ENCODE assay signal across 8 cellular contexts in genomic region chr3:50156991-50157493, GRCh38. TPM values are rescaled to one million over a fixed set of nuclear protein-coding genes. Genes with fewer than 3 reads are reported as not detected.
A peak's percentile ranks its signal among the peaks of the same experiment; 100 is the strongest.
DNase-seq lines count a peak whose midpoint lies in the region; ATAC-seq, FAIRE-seq and TF ChIP-seq lines count a peak whose summit lies in the region.

No MANE protein-coding gene starts in this region.

- TF ChIP-seq CTCF in A549 (IDR thresholded peaks at IDR 0.05) (no peak), IMR-90 (conservative IDR thresholded peaks at IDR 0.05; ENCODE audit: low read depth, low read length) (no peak), epithelial cell of esophagus (IDR thresholded peaks at IDR 0.05; ENCODE audit: insufficient read depth, low read depth, low read length, missing control alignments) (no peak)

- H3K9me1 ChIP-seq in IMR-90 (ENCODE audit: insufficient read depth, low read length) = no peaks in the 10 kb centered on the region

- 16% methylated on average over 11 of the region's 13 CpGs for WGBS in A549 (ENCODE audit: missing lambda C conversion rate)
- 0% methylated on average over 8 of the region's 13 CpGs; no CpG with 5 or more reads in 1 of the 2 experiments for WGBS in IMR-90 (ENCODE audit: extremely low coverage in 2 of 2, insufficient read length in 1 of 2), 2 experiments

- H3K4me1 ChIP-seq in A549 = peaks cover 60% of the 10 kb centered on the region
- peaks cover 20% of the 10 kb centered on the region for H3K4me1 ChIP-seq in IMR-90 (ENCODE audit: control insufficient read depth, insufficient read depth, low read length)
- peaks cover 63% of the 10 kb centered on the region for H3K4me1 ChIP-seq in muscle layer of colon (ENCODE audit: insufficient read depth, low read length)

- TF ChIP-seq RAD21 in A549 (conservative IDR thresholded peaks at IDR 0.05 in 1 of 2, IDR thresholded peaks at IDR 0.05 in 1 of 2) (no peak), IMR-90 (IDR thresholded peaks at IDR 0.05; ENCODE audit: low read length) (no peak)

- CTCF ChIA-PET in A549 (lab: Yijun Ruan, JAX) (interaction anchor here (0.6 to 2.0 kb wide), 9 partner anchors 16 to 69 kb away, joined by 3 to 6 read pairs (median 4); partner anchors contain the start of gene GNAT1), IMR-90 (lab: Yijun Ruan, JAX) (interaction anchor here (2.4 kb wide), 1 partner anchor 32 kb away, joined by 6 read pairs; no protein-coding TSS in a partner anchor)

- H3K4me3 ChIP-seq in A549 (peak overlapping the region; percentile 74), IMR-90 (ENCODE audit: insufficient read depth, low read depth, low read length) (peak overlapping the region; percentile 45), epithelial cell of esophagus (ENCODE audit: low read length) (peak overlapping the region; percentile 90), muscle layer of colon (ENCODE audit: low read depth in 1 of 2, low read length in 2 of 2) (peak overlapping the region; percentile 42 to 49)

- H3K23ac ChIP-seq in IMR-90 (ENCODE audit: low read depth, low read length) = peak overlapping the region; percentile 84

- no peak for TF ChIP-seq EP300 in A549 (IDR thresholded peaks at IDR 0.05)

- H3K9ac ChIP-seq in IMR-90 (ENCODE audit: low read depth, low read length) (peak overlapping the region; percentile 72), muscle layer of colon (ENCODE audit: low read length) (no peak overlapping the region)

- H3K18ac ChIP-seq in IMR-90 (ENCODE audit: low read depth, low read length) = peak overlapping the region; percentile 62

- peak overlapping the region; percentile 1; the same call in 1 of the 2 replicates for H2BK20ac ChIP-seq in IMR-90 (ENCODE audit: low read depth, low read length)

- H3K9me3 ChIP-seq in A549 (no peaks in the 10 kb centered on the region), IMR-90 (ENCODE audit: control insufficient read depth, insufficient read depth, low read length) (no peaks in the 10 kb centered on the region), muscle layer of colon (ENCODE audit: low read length) (no peaks in the 10 kb centered on the region)

- peak overlapping the region; percentile 61 for H2BK5ac ChIP-seq in IMR-90 (ENCODE audit: low read depth, low read length, poor library complexity, severe bottlenecking)

- H3K27me3 ChIP-seq in IMR-90 (ENCODE audit: control insufficient read depth, insufficient read depth, low read length) = peaks cover 7% of the 10 kb centered on the region; the same call in 1 of the 2 replicates
- H3K27me3 ChIP-seq in muscle layer of colon (ENCODE audit: control insufficient read depth in 1 of 2, insufficient read depth in 2 of 2, low read length in 2 of 2) = peaks cover 0 to 5% of the 10 kb centered on the region in 2 donors

- H3K4ac ChIP-seq in IMR-90 (ENCODE audit: low read depth, low read length) = peak overlapping the region; percentile 98

- peak overlapping the region; percentile 89 for H3K14ac ChIP-seq in IMR-90 (replicated peaks; ENCODE audit: low read depth, low read length)

- in situ Hi-C loops in IMR-90 (cut with MboI; ENCODE audit: low sequenced_read_pairs) = no loop called here

- peak overlapping the region; percentile 90 for H2AK5ac ChIP-seq in IMR-90 (ENCODE audit: low read depth, low read length)

- peak overlapping the region; percentile 94 for H3K4me2 ChIP-seq in A549
- peak overlapping the region; percentile 84 for H3K4me2 ChIP-seq in IMR-90 (ENCODE audit: low read depth, low read length)

- dilution Hi-C loops in IMR-90 (cut with HindIII; ENCODE audit: low sequenced_read_pairs, unreplicated experiment) = no loop called here

- H4K5ac ChIP-seq in IMR-90 (ENCODE audit: low read depth, low read length) = peak overlapping the region; percentile 65

- H2AK9ac ChIP-seq in IMR-90 (replicated peaks; ENCODE audit: low read depth, low read length, poor library complexity) = peak overlapping the region; percentile 98

- H3K27ac ChIP-seq in A549 = peak overlapping the region; percentile 67 to 85
- H3K27ac ChIP-seq in IMR-90 (ENCODE audit: insufficient read depth, low read length) = peak overlapping the region; percentile 37
- peak overlapping the region; percentile 66 for H3K27ac ChIP-seq in muscle layer of colon (ENCODE audit: low read depth, low read length)

- DNase-seq in A549 (ENCODE audit: low read depth in 1 of 2, low spot score in 1 of 2) (peak in 1 of 2 experiments; percentile 17), IMR-90 (peak; percentile 40), epithelial cell of esophagus (ENCODE audit: low read depth) (peak; percentile 67), NCI-H1092 treated with DMSO at 0.1 percent for 48 hours (lab: John Stamatoyannopoulos, UW) (no peak), EL (no peak)

- H4K91ac ChIP-seq in IMR-90 (ENCODE audit: insufficient read depth, low read depth, low read length) = peak overlapping the region; percentile 97

- POLR2A ChIA-PET in A549 (lab: Yijun Ruan, JAX) = no interaction called here
- POLR2A ChIA-PET in IMR-90 (lab: Charles Lee; ENCODE audit: unreplicated experiment) = interaction anchor here (0.6 kb wide), 1 partner anchor 33 kb away, joined by 3 read pairs; no protein-coding TSS in a partner anchor

- intact Hi-C loops in IMR-90 (cut with micrococcal nuclease) = no loop called here

- H2AFZ ChIP-seq in IMR-90 (replicated peaks; ENCODE audit: low read length, poor library complexity) = peak overlapping the region; percentile 92

- no peak for FAIRE-seq in A549 (lab: Jason Lieb, UNC)

- H3K36me3 ChIP-seq in IMR-90 (ENCODE audit: control insufficient read depth, insufficient read depth, low read length) (peaks cover 12% of the 10 kb centered on the region; the same call in 1 of the 2 replicates), muscle layer of colon (ENCODE audit: insufficient read depth, low read length) (no peaks in the 10 kb centered on the region)

- peak overlapping the region; percentile 80 for H2BK120ac ChIP-seq in IMR-90 (ENCODE audit: low read depth, low read length)

- H4K20me1 ChIP-seq in IMR-90 (ENCODE audit: insufficient read depth, low read length) = 0 out of 2 replicates have a peak, but pooled peaks cover 4% of the 10 kb centered on the region

- ATAC-seq in A549 (peak in 1 of 2 experiments; percentile 57; a peak in 3 of 6 replicates), IMR-90 (ENCODE audit: low read depth) (peak; percentile 57), HG03108 (IDR thresholded peaks at IDR 0.05; ENCODE audit: unreplicated experiment) (no peak), GM19328 (IDR thresholded peaks at IDR 0.05; ENCODE audit: unreplicated experiment) (no peak)

- TF ChIP-seq POLR2A in A549 (IDR thresholded peaks at IDR 0.05; ENCODE audit: low read length) (no peak), IMR-90 (IDR thresholded peaks at IDR 0.05; ENCODE audit: low read depth, low read length) (no peak)

- peak overlapping the region; percentile 90 to 96 for H4K8ac ChIP-seq in IMR-90 (ENCODE audit: low read depth in 2 of 2, low read length in 2 of 2)

- H3K56ac ChIP-seq in IMR-90 (ENCODE audit: extremely low read depth, insufficient read depth, low read length) = peak overlapping the region; percentile 57

- peak overlapping the region; percentile 64; the same call in 1 of the 3 replicates for H2BK15ac ChIP-seq in IMR-90 (ENCODE audit: low read depth, low read length)

- H3K79me1 ChIP-seq in IMR-90 (ENCODE audit: low read depth in 1 of 2, low read length in 2 of 2) = peaks cover 8 to 48% of the 10 kb centered on the region in 2 experiments; a peak in 3 of 4 replicates

- no TSS peak for BruUV-seq in IMR-90 (replicated peaks; lab: Mats Ljungman, UMichigan)

TF ChIP-seq in A549, 52 proteins besides CTCF, POLR2A, EP300 and RAD21:
- no peak for TF ChIP-seq CEBPB (IDR thresholded peaks at IDR 0.05)
TF ChIP-seq in A549: peak in this region for 0.

TF ChIP-seq in IMR-90, 13 proteins besides CTCF, POLR2A, EP300 and RAD21 (continues in another document):
- TF ChIP-seq MAZ (IDR thresholded peaks at IDR 0.05; ENCODE audit: borderline replicate concordance, low read depth, low read length) = peak; percentile 85

RNA-seq across cellular contexts. Expression of gene SEMA3F, which starts 1.9 kb away (rescaled TPM):
- 2.9 and 5.0 TPM in 2 replicates for polyA plus RNA-seq in A549 (2011; rRNA removed)
- 3.9 and 5.8 TPM in 2 replicates for polyA plus RNA-seq in A549 (2012; cell fraction: cytosol; rRNA removed)
- polyA plus RNA-seq in A549 (2012; cell fraction: nucleus; rRNA removed) = 7.9 and 11.6 TPM in 2 replicates
- polyA plus RNA-seq in A549 (2017; fragmentation: RNase III; extraction: RNeasy Plus Mini Kit Qiagen cat#74134 plus additional on column Dnase treatment) = 9.0 to 10.6 TPM (median 10.1 TPM) in 3 replicates
- polyA minus RNA-seq in A549 (2011; rRNA and poly(A)+ RNA removed) = 8.6 and 8.9 TPM in 2 replicates
- 7.3 and 9.2 TPM in 2 replicates for total RNA-seq in IMR-90 (2012; rRNA removed)
- 23.3 and 26.7 TPM in 2 replicates for polyA plus RNA-seq in IMR-90 (2012; rRNA removed)
- 18.0 and 30.3 TPM in 2 replicates for polyA plus RNA-seq in IMR-90 (2012; cell fraction: cytosol; rRNA removed)
- 18.6 and 46.8 TPM in 2 replicates for polyA plus RNA-seq in IMR-90 (2012; cell fraction: nucleus; rRNA removed; ENCODE audit: low replicate concordance)

RNA-seq across cellular contexts. Expression of gene GNAT1, which starts 34.4 kb away (rescaled TPM):
- polyA plus RNA-seq in A549 (2011; rRNA removed) (not detected in 2 replicates), A549 (2017; fragmentation: RNase III; extraction: RNeasy Plus Mini Kit Qiagen cat#74134 plus additional on column Dnase treatment) (not detected in 3 replicates), IMR-90 (2012; rRNA removed) (0.04 TPM in 1 of 2 replicates, not detected in the other)
- polyA plus RNA-seq in A549 (2012; cell fraction: cytosol; rRNA removed) = 0.04 TPM in 1 of 2 replicates, not detected in the other
- not detected in 2 replicates for polyA plus RNA-seq in A549 (2012; cell fraction: nucleus; rRNA removed)
- polyA minus RNA-seq in A549 (2011; rRNA and poly(A)+ RNA removed) = not detected in 2 replicates
- total RNA-seq in IMR-90 (2012; rRNA removed) = not detected in 2 replicates
- not detected in 2 replicates for polyA plus RNA-seq in IMR-90 (2012; cell fraction: cytosol; rRNA removed)
- 0.08 and 0.13 TPM in 2 replicates for polyA plus RNA-seq in IMR-90 (2012; cell fraction: nucleus; rRNA removed; ENCODE audit: low replicate concordance)

RNA-seq across cellular contexts. Expression of gene SLC38A3, which starts 48.0 kb away (rescaled TPM):
- 0.05 and 0.12 TPM in 2 replicates for polyA plus RNA-seq in A549 (2011; rRNA removed)
- 0.04 and 0.05 TPM in 2 replicates for polyA plus RNA-seq in A549 (2012; cell fraction: cytosol; rRNA removed)
- 0.04 and 0.11 TPM in 2 replicates for polyA plus RNA-seq in A549 (2012; cell fraction: nucleus; rRNA removed)
- 0.10 to 0.13 TPM in 2 of 3 replicates, not detected in the other for polyA plus RNA-seq in A549 (2017; fragmentation: RNase III; extraction: RNeasy Plus Mini Kit Qiagen cat#74134 plus additional on column Dnase treatment)
- 0.39 TPM in 1 of 2 replicates, not detected in the other for polyA minus RNA-seq in A549 (2011; rRNA and poly(A)+ RNA removed)
- total RNA-seq in IMR-90 (2012; rRNA removed) = 0.36 TPM in 1 of 2 replicates, not detected in the other
- polyA plus RNA-seq in IMR-90 (2012; rRNA removed) = 0.12 and 0.36 TPM in 2 replicates
- polyA plus RNA-seq in IMR-90 (2012; cell fraction: cytosol; rRNA removed) = 0.04 and 0.15 TPM in 2 replicates
- polyA plus RNA-seq in IMR-90 (2012; cell fraction: nucleus; rRNA removed; ENCODE audit: low replicate concordance) = 0.37 and 0.78 TPM in 2 replicates

Comparison
In these comparisons a context has a peak if more than half of its experiments do, and no peak if none do; other contexts are left out.
1. DNase-seq: peak in IMR-90 (single experiment) and epithelial cell of esophagus (single experiment); none in NCI-H1092 treated with DMSO at 0.1 percent for 48 hours (single experiment) and EL (single experiment).
2. Peak in every context shown above with its lines, with median percentiles within 50 percentile points of each other: H3K27ac ChIP-seq and H3K4me3 ChIP-seq.